In genomic region chr15:88504445-88504844, GRCh38 we compare ENCODE assay signal across 30 cellular contexts.
"Had no signal": no experiment of that assay in that cellular context is flagged by ENCODE, and none has a peak within 500 bp of the region (broad histone marks: within the 10 kb centered on the region; RNA-seq: fewer than 3 reads in every experiment).

No MANE protein-coding gene starts in this region.

- H3K36me3 ChIP-seq: neural progenitor cell, ovary, right lobe of liver, transverse colon, uterus had no signal

- H3K27me3 Mint-ChIP-seq: progenitor cell of endocrine pancreas; stimulated activated memory B cell treated with anti-CD40 and anti-IgM and Interleukin-4, amounts not matched to agents 10 μg/mL and 1 μg/mL and 100 μg/mL, for 72 hours; stimulated activated naive CD8-positive, alpha-beta T cell treated with anti-CD3 and anti-CD28 coated beads, Interleukin-15, amount 100 ng/mL, for 72 hours; type B pancreatic cell had no signal

- H3K27ac ChIP-seq: neural progenitor cell, ovary, parathyroid adenoma, psoas muscle, right lobe of liver, sigmoid colon, suprapubic skin, testis, tibial artery, transverse colon, upper lobe of right lung, uterus had no signal

- H3K4me3 ChIP-seq: neural progenitor cell, ovary, psoas muscle, right lobe of liver, sigmoid colon, suprapubic skin, testis, tibial artery, transverse colon, upper lobe of right lung, uterus had no signal

- H3K27me3 ChIP-seq: neural progenitor cell, ovary, right lobe of liver, sigmoid colon, suprapubic skin, testis, tibial artery, transverse colon, upper lobe of right lung, uterus had no signal

- H3K9me3 Mint-ChIP-seq: natural killer cell; nephron; neural progenitor cell; stimulated activated memory B cell treated with anti-CD40 and anti-IgM and Interleukin-4, amounts not matched to agents 10 μg/mL and 1 μg/mL and 100 μg/mL, for 72 hours; stimulated activated naive CD8-positive, alpha-beta T cell treated with anti-CD3 and anti-CD28 coated beads, Interleukin-15, amount 100 ng/mL, for 72 hours; type B pancreatic cell had no signal

- H3K9me3 ChIP-seq: ovary, psoas muscle, right lobe of liver, sigmoid colon, suprapubic skin, testis, tibial artery, transverse colon, upper lobe of right lung, uterus had no signal

- H3K4me1 ChIP-seq: parathyroid adenoma, psoas muscle, right lobe of liver, sigmoid colon, suprapubic skin, tibial artery, transverse colon, upper lobe of right lung, uterus had no signal

- H3K27ac Mint-ChIP-seq: natural killer cell; neural progenitor cell; progenitor cell of endocrine pancreas; stimulated activated memory B cell treated with anti-CD40 and anti-IgM and Interleukin-4, amounts not matched to agents 10 μg/mL and 1 μg/mL and 100 μg/mL, for 72 hours; stimulated activated naive CD8-positive, alpha-beta T cell treated with anti-CD3 and anti-CD28 coated beads, Interleukin-15, amount 100 ng/mL, for 72 hours; type B pancreatic cell had no signal

- H3K4me3 Mint-ChIP-seq: natural killer cell; nephron; neural progenitor cell; stimulated activated memory B cell treated with anti-CD40 and anti-IgM and Interleukin-4, amounts not matched to agents 10 μg/mL and 1 μg/mL and 100 μg/mL, for 72 hours; stimulated activated naive CD8-positive, alpha-beta T cell treated with anti-CD3 and anti-CD28 coated beads, Interleukin-15, amount 100 ng/mL, for 72 hours; type B pancreatic cell had no signal

- ATAC-seq: natural killer cell; psoas muscle; right cardiac atrium; right lobe of liver; stimulated activated memory B cell treated with anti-CD40 and anti-IgM and Interleukin-4, amounts not matched to agents 10 μg/mL and 1 μg/mL and 100 μg/mL, for 72 hours; stimulated activated naive CD8-positive, alpha-beta T cell treated with anti-CD3 and anti-CD28 coated beads, Interleukin-15, amount 100 ng/mL, for 72 hours; stimulated activated naive CD8-positive, alpha-beta T cell treated with anti-CD3 and anti-CD28 coated beads, Interleukin-15, Interleukin-2, amounts not matched to agents 100 U/mL and 50 U/mL, for 24 hours; upper lobe of right lung had no signal

- DNase-seq: natural killer cell; occipital lobe; ovary; posterior cingulate gyrus; psoas muscle; right cardiac atrium; right lobe of liver; sigmoid colon; small intestine; stimulated activated CD4-positive, alpha-beta T cell treated with anti-CD3 and anti-CD28 coated beads, Interleukin-15, amount 100 ng/mL, for 24 hours; stimulated activated CD4-positive, alpha-beta T cell treated with anti-CD3 and anti-CD28 coated beads, Interleukin-2, amount 100 ng/mL, for 24 hours; stimulated activated CD4-positive, alpha-beta T cell treated with anti-CD3 and anti-CD28 coated beads, Interleukin-2, amount 100 ng/mL, for 48 hours; stimulated activated CD4-positive, alpha-beta T cell treated with anti-CD3 and anti-CD28 coated beads, Interleukin-4, amount 100 ng/mL, for 4 hours; stimulated activated CD8-positive, alpha-beta memory T cell treated with anti-CD3 and anti-CD28 coated beads, Interleukin-4, amount 100 ng/mL, for 48 hours; stimulated activated naive CD4-positive, alpha-beta T cell; stimulated activated naive CD8-positive, alpha-beta T cell treated with anti-CD3 and anti-CD28 coated beads, Interleukin-15, amount 100 ng/mL, for 72 hours; stimulated activated naive CD8-positive, alpha-beta T cell treated with anti-CD3 and anti-CD28 coated beads, Interleukin-15, Interleukin-2, amounts not matched to agents 100 U/mL and 50 U/mL, for 24 hours; substantia nigra; testis; tibial artery; transverse colon; upper lobe of right lung; uterus had no signal

- H3K4me1 Mint-ChIP-seq: natural killer cell; stimulated activated naive CD8-positive, alpha-beta T cell treated with anti-CD3 and anti-CD28 coated beads, Interleukin-15, amount 100 ng/mL, for 72 hours had no signal

- H3K9ac ChIP-seq: neural progenitor cell, parathyroid adenoma had no signal
